36 cellular contexts compared by ENCODE assay signal in the genomic region with DNA sequence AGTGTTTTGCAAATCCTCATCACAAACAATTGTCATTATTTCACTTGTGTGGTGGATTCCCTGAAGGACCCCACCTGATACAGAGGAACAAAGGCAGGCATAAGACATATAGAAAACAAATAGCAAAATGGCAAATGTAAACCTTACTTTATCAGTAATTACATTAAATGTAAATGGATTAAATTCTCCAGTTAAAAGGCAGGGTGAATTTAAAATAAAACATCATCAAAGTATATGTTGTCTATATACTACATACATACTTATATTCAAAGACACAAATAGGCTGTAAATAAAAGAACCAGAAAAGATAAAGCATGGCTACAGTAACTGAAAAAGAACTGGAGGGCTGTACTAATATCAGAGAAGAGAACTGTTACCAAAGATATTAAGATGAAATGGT.
"Had no signal": no experiment of that assay in that cellular context is flagged by ENCODE, and none has a peak within 500 bp of the region (broad histone marks: within the 10 kb centered on the region; RNA-seq: fewer than 3 reads in every experiment).

No MANE protein-coding gene starts in this region.

- H3K27me3 Mint-ChIP-seq: activated CD4-positive, alpha-beta memory T cell treated with anti-CD3 and anti-CD28 coated beads for 36 hours; activated CD4-positive, alpha-beta T cell treated with anti-CD3 and anti-CD28 coated beads for 36 hours; activated CD4-positive, alpha-beta T cell treated with anti-CD3 and anti-CD28 coated beads, Interleukin-2, amount 10 ng/mL, durations not matched to agents 24 days and 14 days; activated CD8-positive, alpha-beta memory T cell treated with anti-CD3 and anti-CD28 coated beads, Interleukin-2, amount 10 ng/mL, durations not matched to agents 7 days and 5 days; activated naive CD4-positive, alpha-beta T cell treated with anti-CD3 and anti-CD28 coated beads, Interleukin-2, amount 10 ng/mL, durations not matched to agents 7 days and 5 days; activated naive CD8-positive, alpha-beta T cell treated with anti-CD3 and anti-CD28 coated beads, Interleukin-2, amount 10 ng/mL, durations not matched to agents 7 days and 5 days; brain; T-helper 17 cell had no signal

- H3K4me1 Mint-ChIP-seq: activated CD4-positive, alpha-beta T cell treated with anti-CD3 and anti-CD28 coated beads for 36 hours; activated CD4-positive, alpha-beta T cell treated with anti-CD3 and anti-CD28 coated beads, Interleukin-2, amount 10 ng/mL, durations not matched to agents 24 days and 14 days; activated naive CD4-positive, alpha-beta T cell treated with anti-CD3 and anti-CD28 coated beads, Interleukin-2, amount 10 ng/mL, durations not matched to agents 7 days and 5 days; brain; T-helper 17 cell had no signal

- H3K9me3 ChIP-seq: colonic mucosa, gastrocnemius medialis had no signal

- H3K4me3 ChIP-seq: breast epithelium, cardiac muscle cell, colonic mucosa, esophagus muscularis mucosa, gastrocnemius medialis, heart left ventricle had no signal

- H3K27me3 ChIP-seq: breast epithelium, cardiac muscle cell, colonic mucosa, esophagus muscularis mucosa, foreskin keratinocyte, gastrocnemius medialis, heart left ventricle had no signal

- DNase-seq: activated CD4-positive, alpha-beta memory T cell treated with anti-CD3 and anti-CD28 coated beads for 36 hours; activated CD4-positive, alpha-beta T cell treated with anti-CD3 and anti-CD28 coated beads for 36 hours; activated CD4-positive, alpha-beta T cell treated with anti-CD3 and anti-CD28 coated beads, Interleukin-2, amount 10 ng/mL, durations not matched to agents 24 days and 14 days; activated CD4-positive, CD25-positive, alpha-beta regulatory T cell; activated CD4-positive, CD25-positive, alpha-beta regulatory T cell treated with anti-CD3 and anti-CD28 coated beads, Interleukin-2, amount 50 U/mL, for 72 hours; activated CD8-positive, alpha-beta memory T cell treated with anti-CD3 and anti-CD28 coated beads, Interleukin-2, amount 10 ng/mL, durations not matched to agents 7 days and 5 days; activated CD8-positive, alpha-beta memory T cell treated with anti-CD3 and anti-CD28 coated beads, Interleukin-2, amount 50 U/mL, for 4 hours; activated CD8-positive, alpha-beta T cell treated with anti-CD3 and anti-CD28 coated beads, Interleukin-2, amount 10 ng/mL, durations not matched to agents 7 days and 5 days; activated effector memory CD4-positive, alpha-beta T cell treated with anti-CD3 and anti-CD28 coated beads, Interleukin-2, amount 50 U/mL, for 16 hours; activated naive CD4-positive, alpha-beta T cell; activated naive CD4-positive, alpha-beta T cell treated with anti-CD3 and anti-CD28 coated beads, Interleukin-2, amount 10 ng/mL, durations not matched to agents 7 days and 5 days; activated naive CD8-positive, alpha-beta T cell treated with anti-CD3 and anti-CD28 coated beads, Interleukin-2, amount 10 ng/mL, durations not matched to agents 7 days and 5 days; activated T-cell treated with anti-CD3 and anti-CD28 coated beads, Interleukin-2, amount 50 U/mL, for 1 hour; activated T-cell treated with anti-CD3 and anti-CD28 coated beads, Interleukin-2, amount 50 U/mL, for 48 hours; amniotic stem cell; aorta; central memory CD4-positive, alpha-beta T cell; cerebellar nuclear complex; colonic mucosa; effector CD8-positive, alpha-beta T cell; erythroblast; foreskin keratinocyte; gastrocnemius medialis; glutamatergic neuron; heart left ventricle; T-helper 1 cell; T-helper 17 cell; T1000 had no signal

- H3K4me3 Mint-ChIP-seq: activated CD4-positive, alpha-beta memory T cell treated with anti-CD3 and anti-CD28 coated beads for 36 hours; activated CD4-positive, alpha-beta T cell treated with anti-CD3 and anti-CD28 coated beads for 36 hours; activated CD4-positive, alpha-beta T cell treated with anti-CD3 and anti-CD28 coated beads, Interleukin-2, amount 10 ng/mL, durations not matched to agents 24 days and 14 days; activated CD8-positive, alpha-beta memory T cell treated with anti-CD3 and anti-CD28 coated beads, Interleukin-2, amount 10 ng/mL, durations not matched to agents 7 days and 5 days; activated CD8-positive, alpha-beta T cell treated with anti-CD3 and anti-CD28 coated beads, Interleukin-2, amount 10 ng/mL, durations not matched to agents 7 days and 5 days; activated naive CD4-positive, alpha-beta T cell treated with anti-CD3 and anti-CD28 coated beads, Interleukin-2, amount 10 ng/mL, durations not matched to agents 7 days and 5 days; activated naive CD8-positive, alpha-beta T cell treated with anti-CD3 and anti-CD28 coated beads, Interleukin-2, amount 10 ng/mL, durations not matched to agents 7 days and 5 days; activated T-helper 1 cell treated with anti-CD3 and anti-CD28 coated beads, Interleukin-12 subunit alpha, Interleukin-12 subunit beta, Interleukin-2, Interleukin-4 antibody, amounts not matched to agents 30 ng/mL and 10 ng/mL and 1 ng/mL, durations not matched to agents 14 hours and 24 hours and 36 hours; brain; T-helper 17 cell; T-helper 2 cell treated with Interferon-gamma antibody and Interleukin-4, amounts not matched to agents 5 μg/mL and 100 μg/mL, for 36 hours had no signal

- H3K27ac Mint-ChIP-seq: activated CD4-positive, alpha-beta memory T cell treated with anti-CD3 and anti-CD28 coated beads for 36 hours; activated CD4-positive, alpha-beta T cell treated with anti-CD3 and anti-CD28 coated beads for 36 hours; activated CD4-positive, alpha-beta T cell treated with anti-CD3 and anti-CD28 coated beads, Interleukin-2, amount 10 ng/mL, durations not matched to agents 24 days and 14 days; activated CD8-positive, alpha-beta memory T cell treated with anti-CD3 and anti-CD28 coated beads, Interleukin-2, amount 10 ng/mL, durations not matched to agents 7 days and 5 days; activated CD8-positive, alpha-beta T cell treated with anti-CD3 and anti-CD28 coated beads, Interleukin-2, amount 10 ng/mL, durations not matched to agents 7 days and 5 days; activated naive CD4-positive, alpha-beta T cell treated with anti-CD3 and anti-CD28 coated beads, Interleukin-2, amount 10 ng/mL, durations not matched to agents 7 days and 5 days; activated naive CD4-positive, alpha-beta T cell treated with anti-CD3 and anti-CD28 coated beads, Interleukin-2, amount 50 U/mL, for 72 hours; activated naive CD8-positive, alpha-beta T cell treated with anti-CD3 and anti-CD28 coated beads, Interleukin-2, amount 10 ng/mL, durations not matched to agents 7 days and 5 days; activated T-helper 1 cell treated with anti-CD3 and anti-CD28 coated beads, Interleukin-12 subunit alpha, Interleukin-12 subunit beta, Interleukin-2, Interleukin-4 antibody, amounts not matched to agents 30 ng/mL and 10 ng/mL and 1 ng/mL, durations not matched to agents 14 hours and 24 hours and 36 hours; activated T-helper 2 cell treated with anti-CD3 and anti-CD28 coated beads, Interferon-gamma antibody, Interleukin-2, Interleukin-4, amounts not matched to agents 10 μg/mL and 5 μg/mL and 100 μg/mL, durations not matched to agents 14 hours and 24 hours and 36 hours; brain; T-helper 17 cell; T-helper 2 cell treated with Interferon-gamma antibody and Interleukin-4, amounts not matched to agents 5 μg/mL and 100 μg/mL, for 36 hours had no signal

- H3K27ac ChIP-seq: breast epithelium, cardiac muscle cell, colonic mucosa, esophagus muscularis mucosa, foreskin keratinocyte, gastrocnemius medialis, heart left ventricle had no signal

- ATAC-seq: activated CD4-positive, alpha-beta T cell treated with anti-CD3 and anti-CD28 coated beads for 36 hours; activated CD8-positive, alpha-beta memory T cell treated with anti-CD3 and anti-CD28 coated beads, Interleukin-2, amount 10 ng/mL, durations not matched to agents 7 days and 5 days; activated CD8-positive, alpha-beta T cell treated with anti-CD3 and anti-CD28 coated beads, Interleukin-2, amount 10 ng/mL, durations not matched to agents 7 days and 5 days; activated naive CD4-positive, alpha-beta T cell treated with anti-CD3 and anti-CD28 coated beads, Interleukin-2, amount 50 U/mL, for 72 hours; foreskin keratinocyte; gastrocnemius medialis; heart left ventricle; T-helper 17 cell had no signal

- H3K4me1 ChIP-seq: breast epithelium, colonic mucosa, esophagus muscularis mucosa, foreskin keratinocyte, gastrocnemius medialis, heart left ventricle had no signal

- H3K36me3 ChIP-seq: breast epithelium, colonic mucosa had no signal
